ENCODE assay signal across 7 cellular contexts in the genomic region with DNA sequence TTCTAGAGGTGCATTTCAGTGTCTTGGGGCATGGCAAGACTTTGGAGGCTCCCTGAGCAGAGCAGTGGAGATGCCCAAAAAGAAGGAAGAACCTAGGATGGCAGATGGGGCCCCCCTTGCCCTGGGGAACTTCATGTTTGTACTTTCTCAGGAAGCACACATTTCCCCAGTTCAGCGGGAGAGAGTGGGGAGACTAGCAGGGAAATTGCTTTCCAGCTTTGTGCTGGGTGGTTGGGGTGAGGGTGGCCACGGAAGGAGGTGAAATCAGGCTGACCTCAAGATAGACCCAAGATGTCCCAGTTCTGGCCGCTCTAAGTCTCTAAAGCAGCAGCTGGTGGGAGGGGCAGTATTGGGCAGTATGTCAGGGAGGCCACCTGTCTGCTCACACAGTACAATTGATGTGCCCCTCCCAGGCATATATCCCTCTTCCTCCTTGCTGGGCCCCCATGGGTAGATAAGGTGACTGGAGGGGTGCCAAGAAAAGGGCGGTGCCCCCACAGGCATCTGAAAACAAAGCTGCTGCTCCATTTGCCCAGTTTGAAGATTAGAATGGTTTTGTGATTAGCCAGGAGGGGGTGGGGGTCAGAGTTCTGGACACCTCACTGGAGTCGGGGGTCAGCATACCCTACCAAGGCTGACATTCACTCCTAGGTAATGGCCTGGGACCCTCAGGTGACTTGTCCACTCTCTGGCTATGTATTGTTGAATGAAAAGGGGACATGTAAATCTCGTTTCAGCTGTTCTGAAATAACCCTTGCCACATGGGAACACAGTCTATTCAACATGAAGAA. TPM values are rescaled to one million over a fixed set of nuclear protein-coding genes. Genes with fewer than 3 reads are reported as not detected.
DNase-seq lines count a peak whose midpoint lies in the region; ATAC-seq, FAIRE-seq and TF ChIP-seq lines count a peak whose summit lies in the region.

No MANE protein-coding gene starts in this region.

- H3K4me1 Mint-ChIP-seq in chondrocyte (ENCODE audit: low read depth) = peaks cover 78% of the 10 kb centered on the region

- peak overlapping the region; percentile 29 for H3K4me3 Mint-ChIP-seq in chondrocyte (ENCODE audit: unreplicated experiment)

- H3K27ac Mint-ChIP-seq in chondrocyte (ENCODE audit: unreplicated experiment) = peak overlapping the region; percentile 97

- FAIRE-seq in urothelium cell line (lab: Jason Lieb, UNC) = peak; percentile 65

- TF ChIP-seq CTCF in chondrocyte (IDR thresholded peaks at IDR 0.05) = no peak

- ATAC-seq in HG03432 (IDR thresholded peaks at IDR 0.05; ENCODE audit: unreplicated experiment) (no peak), GM21367 (IDR thresholded peaks at IDR 0.05; ENCODE audit: unreplicated experiment) (no peak)

- DNase-seq in NCI-H2171 treated with DMSO at 0.1 percent for 48 hours (lab: John Stamatoyannopoulos, UW) = peak; percentile 66
- DNase-seq in chondrocyte (ENCODE audit: low spot score) = peak; percentile 46
- DNase-seq in lung microvascular endothelial cell (ENCODE audit: low read depth in 2 of 2) = peak; percentile 58 to 66
- no peak for DNase-seq in urothelium cell line (ENCODE audit: low spot score)
- no peak for DNase-seq in foreskin melanocyte

- H3K9me3 Mint-ChIP-seq in chondrocyte (ENCODE audit: low read depth) = no peaks in the 10 kb centered on the region

- H3K27me3 Mint-ChIP-seq in chondrocyte (ENCODE audit: low read depth) = no peaks in the 10 kb centered on the region

- H3K36me3 Mint-ChIP-seq in chondrocyte (ENCODE audit: low read depth) = peaks cover 1% of the 10 kb centered on the region

RNA-seq across cellular contexts. Expression of a gene that starts 17.1 kb away (rescaled TPM):
- total RNA-seq in chondrocyte = 64.5 to 68.7 TPM (median 66.4 TPM) in 3 replicates
- total RNA-seq in lung microvascular endothelial cell = 20.7 and 36.3 TPM in 2 replicates

RNA-seq across cellular contexts. Expression of a gene that starts 33.8 kb away (rescaled TPM):
- total RNA-seq in chondrocyte (1.4 to 2.6 TPM (median 1.4 TPM) in 3 replicates), lung microvascular endothelial cell (0.44 and 1.8 TPM in 2 replicates)

RNA-seq across cellular contexts. Expression of a gene that starts 43.0 kb away (rescaled TPM):
- 31.2 to 57.3 TPM (median 37.1 TPM) in 3 replicates for total RNA-seq in chondrocyte
- total RNA-seq in lung microvascular endothelial cell = 7.6 and 10.3 TPM in 2 replicates

RNA-seq across cellular contexts. Expression of a gene that starts 48.0 kb away (rescaled TPM):
- total RNA-seq in chondrocyte (30.1 to 37.0 TPM (median 30.3 TPM) in 3 replicates), lung microvascular endothelial cell (22.9 and 35.9 TPM in 2 replicates)

RNA-seq across cellular contexts. Expression of a gene that starts 58.6 kb away (rescaled TPM):
- total RNA-seq in chondrocyte = 4.9 to 13.0 TPM (median 6.1 TPM) in 3 replicates
- 1.4 and 1.7 TPM in 2 replicates for total RNA-seq in lung microvascular endothelial cell

Comparison
In these comparisons a context has a peak if more than half of its experiments do, and no peak if none do; other contexts are left out.
1. DNase-seq: peak in NCI-H2171 treated with DMSO at 0.1 percent for 48 hours (single experiment), chondrocyte (single experiment) and lung microvascular endothelial cell (2 of 2); none in urothelium cell line (single experiment) and foreskin melanocyte (single experiment).